Comparison of ENCODE assay signal across 2 cellular contexts in the genomic region with DNA sequence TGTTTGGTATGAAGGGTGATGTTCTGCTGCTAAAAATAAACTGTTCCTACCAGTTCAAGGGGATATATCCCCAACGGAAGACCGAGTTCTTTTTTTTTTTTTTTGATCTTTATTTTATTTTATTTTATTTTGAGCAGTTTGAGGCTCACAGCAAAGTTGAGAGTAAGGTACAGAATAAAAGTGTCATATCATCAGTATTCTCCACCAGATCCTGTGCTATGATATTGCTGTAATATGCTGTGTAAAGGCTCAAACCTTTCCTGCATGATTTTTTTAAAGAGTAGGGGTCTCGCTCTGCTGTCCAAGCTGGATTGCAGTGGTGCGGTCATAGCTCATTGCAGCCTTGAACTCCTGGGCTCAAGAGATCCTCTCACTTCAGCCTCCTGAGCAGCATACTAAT.
TF ChIP-seq lines count a peak whose summit lies in the region.

No MANE protein-coding gene starts in this region.

TF ChIP-seq in A549, 52 proteins besides CTCF, POLR2A, EP300 and RAD21:
- TF ChIP-seq RCOR1 (IDR thresholded peaks at IDR 0.05; ENCODE audit: low read depth, low read length) (no peak), ESRRA (IDR thresholded peaks at IDR 0.05; ENCODE audit: borderline replicate concordance, low read length) (no peak), MAFK (IDR thresholded peaks at IDR 0.05; ENCODE audit: partially characterized antibody) (peak; percentile 51)
- TF ChIP-seq, protein P1, sequence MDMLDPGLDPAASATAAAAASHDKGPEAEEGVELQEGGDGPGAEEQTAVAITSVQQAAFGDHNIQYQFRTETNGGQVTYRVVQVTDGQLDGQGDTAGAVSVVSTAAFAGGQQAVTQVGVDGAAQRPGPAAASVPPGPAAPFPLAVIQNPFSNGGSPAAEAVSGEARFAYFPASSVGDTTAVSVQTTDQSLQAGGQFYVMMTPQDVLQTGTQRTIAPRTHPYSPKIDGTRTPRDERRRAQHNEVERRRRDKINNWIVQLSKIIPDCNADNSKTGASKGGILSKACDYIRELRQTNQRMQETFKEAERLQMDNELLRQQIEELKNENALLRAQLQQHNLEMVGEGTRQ (IDR thresholded peaks at IDR 0.05) = no peak
- TF ChIP-seq, protein P2, sequence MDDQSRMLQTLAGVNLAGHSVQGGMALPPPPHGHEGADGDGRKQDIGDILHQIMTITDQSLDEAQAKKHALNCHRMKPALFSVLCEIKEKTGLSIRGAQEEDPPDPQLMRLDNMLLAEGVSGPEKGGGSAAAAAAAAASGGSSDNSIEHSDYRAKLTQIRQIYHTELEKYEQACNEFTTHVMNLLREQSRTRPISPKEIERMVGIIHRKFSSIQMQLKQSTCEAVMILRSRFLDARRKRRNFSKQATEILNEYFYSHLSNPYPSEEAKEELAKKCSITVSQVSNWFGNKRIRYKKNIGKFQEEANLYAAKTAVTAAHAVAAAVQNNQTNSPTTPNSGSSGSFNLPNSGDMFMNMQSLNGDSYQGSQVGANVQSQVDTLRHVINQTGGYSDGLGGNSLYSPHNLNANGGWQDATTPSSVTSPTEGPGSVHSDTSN (IDR thresholded peaks at IDR 0.05) = no peak
- TF ChIP-seq, protein P3, sequence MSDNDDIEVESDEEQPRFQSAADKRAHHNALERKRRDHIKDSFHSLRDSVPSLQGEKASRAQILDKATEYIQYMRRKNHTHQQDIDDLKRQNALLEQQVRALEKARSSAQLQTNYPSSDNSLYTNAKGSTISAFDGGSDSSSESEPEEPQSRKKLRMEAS (IDR thresholded peaks at IDR 0.05) = no peak
TF ChIP-seq in A549: peak in this region for 1.

TF ChIP-seq in IMR-90, 13 proteins besides CTCF, POLR2A, EP300 and RAD21:
- TF ChIP-seq MAFK (IDR thresholded peaks at IDR 0.05; ENCODE audit: low read depth, low read length) (peak; percentile 60), MAZ (IDR thresholded peaks at IDR 0.05; ENCODE audit: borderline replicate concordance, low read depth, low read length) (no peak)
